25 cellular contexts compared by ENCODE assay signal in the genomic region with DNA sequence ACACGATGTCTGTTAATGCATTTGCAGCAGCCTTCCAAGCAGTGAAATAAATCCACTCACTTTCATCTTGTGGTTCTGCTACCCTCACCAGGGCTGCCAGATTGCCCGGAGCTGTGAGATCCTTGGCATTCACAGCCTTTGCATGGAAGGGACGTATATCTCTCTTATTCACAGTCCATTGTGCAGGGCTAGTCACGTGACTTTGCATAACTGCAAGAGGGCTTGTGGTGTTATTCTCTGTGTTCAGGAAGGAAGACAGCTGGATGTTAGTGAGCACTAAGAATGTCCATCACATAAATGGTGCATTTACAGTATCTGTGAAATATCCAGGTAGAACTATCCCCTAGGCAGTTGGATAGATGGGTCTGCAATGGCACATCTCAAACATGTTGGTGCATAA.
"Had no signal": no experiment of that assay in that cellular context is flagged by ENCODE, and none has a peak within 500 bp of the region (broad histone marks: within the 10 kb centered on the region; RNA-seq: fewer than 3 reads in every experiment).

No MANE protein-coding gene starts in this region.

- DNase-seq: activated CD4-positive, alpha-beta T cell treated with anti-CD3 and anti-CD28 coated beads for 36 hours; activated CD4-positive, alpha-beta T cell treated with anti-CD3 and anti-CD28 coated beads, Interleukin-2, amount 50 U/mL, for 1 hour; activated CD8-positive, alpha-beta memory T cell treated with anti-CD3 and anti-CD28 coated beads, Interleukin-2, amount 50 U/mL, for 4 hours; activated CD8-positive, alpha-beta T cell treated with anti-CD3 and anti-CD28 coated beads for 36 hours; activated T-cell treated with anti-CD3 and anti-CD28 coated beads, Interleukin-2, amount 50 U/mL, for 72 hours; aorta; caudate nucleus; Kasumi-1; KBM-7; MG63; MV-4-11; NCI-H1092 treated with DMSO at 0.1 percent for 48 hours; NCI-H1417 treated with DMSO at 0.1 percent for 48 hours; NCI-H1694; NCI-H2029; NCI-H446; NCI-H524; NCI-H748 treated with DMSO at 0.1 percent for 48 hours; RPMI8226; T-cell; T-helper 2 cell; T1000; WERI-Rb-1 had no signal

- H3K4me1 Mint-ChIP-seq: activated CD4-positive, alpha-beta T cell treated with anti-CD3 and anti-CD28 coated beads for 36 hours; activated naive CD4-positive, alpha-beta T cell treated with anti-CD3 and anti-CD28 coated beads, Interleukin-2, amount 50 U/mL, for 24 hours; T-cell had no signal

- H3K27ac Mint-ChIP-seq: activated CD4-positive, alpha-beta T cell treated with anti-CD3 and anti-CD28 coated beads for 36 hours; activated CD8-positive, alpha-beta T cell treated with anti-CD3 and anti-CD28 coated beads for 36 hours; activated naive CD4-positive, alpha-beta T cell treated with anti-CD3 and anti-CD28 coated beads, Interleukin-2, amount 50 U/mL, for 24 hours; activated T-cell treated with anti-CD3 and anti-CD28 coated beads, Interleukin-2, amount 50 U/mL, for 72 hours; activated T-helper 2 cell treated with anti-CD3 and anti-CD28 coated beads, Interferon-gamma antibody, Interleukin-2, Interleukin-4, amounts not matched to agents 10 μg/mL and 5 μg/mL and 100 μg/mL, durations not matched to agents 14 hours and 24 hours and 36 hours; T-cell had no signal

- H3K36me3 Mint-ChIP-seq: activated naive CD4-positive, alpha-beta T cell treated with anti-CD3 and anti-CD28 coated beads, Interleukin-2, amount 50 U/mL, for 24 hours; T-cell had no signal

- H3K9me3 Mint-ChIP-seq: activated CD8-positive, alpha-beta T cell treated with anti-CD3 and anti-CD28 coated beads for 36 hours; activated naive CD4-positive, alpha-beta T cell treated with anti-CD3 and anti-CD28 coated beads, Interleukin-2, amount 50 U/mL, for 24 hours; activated T-cell treated with anti-CD3 and anti-CD28 coated beads, Interleukin-2, amount 50 U/mL, for 72 hours; activated T-helper 2 cell treated with anti-CD3 and anti-CD28 coated beads, Interferon-gamma antibody, Interleukin-2, Interleukin-4, amounts not matched to agents 10 μg/mL and 5 μg/mL and 100 μg/mL, durations not matched to agents 14 hours and 24 hours and 36 hours; T-cell had no signal

- H3K4me3 Mint-ChIP-seq: activated CD4-positive, alpha-beta T cell treated with anti-CD3 and anti-CD28 coated beads for 36 hours; activated CD8-positive, alpha-beta T cell treated with anti-CD3 and anti-CD28 coated beads for 36 hours; activated naive CD4-positive, alpha-beta T cell treated with anti-CD3 and anti-CD28 coated beads, Interleukin-2, amount 50 U/mL, for 24 hours; activated T-cell treated with anti-CD3 and anti-CD28 coated beads, Interleukin-2, amount 50 U/mL, for 72 hours; T-cell had no signal
